In the genomic region with DNA sequence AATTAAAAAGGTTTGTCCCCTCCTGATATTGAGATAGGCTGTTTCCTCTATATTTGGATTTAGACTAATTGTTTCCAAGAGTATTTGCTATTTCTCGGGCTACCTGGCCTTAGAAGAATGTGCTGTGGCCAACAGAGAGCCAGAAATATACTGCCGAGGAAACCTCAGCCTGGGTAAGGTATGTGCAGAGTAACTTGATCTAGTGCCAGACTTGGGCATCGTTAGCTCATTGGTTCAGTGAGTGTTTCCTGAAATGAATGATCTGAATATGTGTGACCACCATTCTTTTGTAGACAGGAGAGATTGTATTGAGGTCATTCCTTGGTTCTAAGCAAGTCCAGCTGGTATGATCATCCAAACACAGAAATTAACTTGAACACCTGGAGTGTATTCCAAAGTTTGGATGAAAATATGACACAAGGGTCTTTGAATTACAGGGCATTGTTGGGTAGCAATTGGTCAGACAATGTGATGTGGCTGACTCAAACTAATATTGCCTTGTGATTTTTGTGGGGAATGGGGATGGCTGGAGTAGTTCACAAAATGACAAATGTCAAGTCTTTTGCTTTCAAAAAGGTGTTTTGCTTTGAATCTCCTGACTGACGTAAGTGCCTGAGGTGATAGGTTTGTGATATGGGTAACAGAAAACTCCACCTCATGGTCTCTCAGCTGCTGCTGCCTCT, we compare ENCODE assay signal across 2 cellular contexts.
TF ChIP-seq lines count a peak whose summit lies in the region.

No MANE protein-coding gene starts in this region.

TF ChIP-seq in GM12878, 131 proteins besides CTCF, POLR2A, EP300 and RAD21 (continued from another document):
- 0 out of 2 replicates have a peak, but pooled peaks have one; percentile 9 for TF ChIP-seq RUNX3 (IDR thresholded peaks at IDR 0.05; ENCODE audit: low read length)

TF ChIP-seq in WTC11, 78 proteins besides CTCF, POLR2A, EP300 and RAD21 (continued from another document):
- TF ChIP-seq CREB1 (CRISPR knock-in tag; IDR thresholded peaks at IDR 0.05) (no peak), RORB (CRISPR knock-in tag; IDR thresholded peaks at IDR 0.05) (no peak), SMAD3 (CRISPR knock-in tag; IDR thresholded peaks at IDR 0.05; ENCODE audit: borderline replicate concordance) (no peak), ZNF138 (CRISPR knock-in tag; conservative IDR thresholded peaks at IDR 0.05) (no peak), ZNF317 (CRISPR knock-in tag; IDR thresholded peaks at IDR 0.05; ENCODE audit: borderline replicate concordance, low read depth) (no peak), TEAD1 (CRISPR knock-in tag; IDR thresholded peaks at IDR 0.05) (no peak), ZNF423 (CRISPR knock-in tag; IDR thresholded peaks at IDR 0.05) (no peak), SP1 (CRISPR knock-in tag; conservative IDR thresholded peaks at IDR 0.05) (no peak), EMX1 (CRISPR knock-in tag; IDR thresholded peaks at IDR 0.05) (no peak)
- TF ChIP-seq, protein P1, sequence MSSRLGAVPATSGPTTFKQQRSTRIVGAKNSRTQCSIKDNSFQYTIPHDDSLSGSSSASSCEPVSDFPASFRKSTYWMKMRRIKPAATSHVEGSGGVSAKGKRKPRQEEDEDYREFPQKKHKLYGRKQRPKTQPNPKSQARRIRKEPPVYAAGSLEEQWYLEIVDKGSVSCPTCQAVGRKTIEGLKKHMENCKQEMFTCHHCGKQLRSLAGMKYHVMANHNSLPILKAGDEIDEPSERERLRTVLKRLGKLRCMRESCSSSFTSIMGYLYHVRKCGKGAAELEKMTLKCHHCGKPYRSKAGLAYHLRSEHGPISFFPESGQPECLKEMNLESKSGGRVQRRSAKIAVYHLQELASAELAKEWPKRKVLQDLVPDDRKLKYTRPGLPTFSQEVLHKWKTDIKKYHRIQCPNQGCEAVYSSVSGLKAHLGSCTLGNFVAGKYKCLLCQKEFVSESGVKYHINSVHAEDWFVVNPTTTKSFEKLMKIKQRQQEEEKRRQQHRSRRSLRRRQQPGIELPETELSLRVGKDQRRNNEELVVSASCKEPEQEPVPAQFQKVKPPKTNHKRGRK (CRISPR knock-in tag; IDR thresholded peaks at IDR 0.05; ENCODE audit: borderline replicate concordance), result no peak
